Comparison of ENCODE assay signal across 2 cellular contexts in the genomic region with DNA sequence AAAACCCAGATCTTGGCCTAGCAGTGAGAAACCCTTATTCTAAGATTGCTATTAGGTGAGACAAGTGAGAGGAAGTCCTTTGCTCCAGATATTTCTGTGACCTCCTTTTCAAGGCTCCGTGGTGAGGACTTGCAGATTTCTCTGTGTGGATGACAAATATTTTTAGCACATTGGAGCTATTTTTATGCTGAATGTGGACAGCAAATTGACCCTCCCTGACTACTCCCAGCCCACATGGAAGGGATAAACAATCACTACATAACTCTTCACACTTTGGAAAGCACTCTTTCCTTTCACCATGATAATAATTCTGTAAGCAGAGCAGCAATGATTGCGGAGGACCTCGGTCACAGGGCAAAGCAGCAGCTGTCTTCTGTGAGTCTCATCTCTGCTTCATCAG.
TF ChIP-seq lines count a peak whose summit lies in the region.

No MANE protein-coding gene starts in this region.

TF ChIP-seq in liver, 16 proteins besides CTCF, POLR2A, EP300 and RAD21 (continued from another document):
- peak; percentile 12 for TF ChIP-seq NR2F2 (IDR thresholded peaks at IDR 0.05)

TF ChIP-seq in HepG2, 621 proteins besides CTCF, POLR2A, EP300 and RAD21:
- TF ChIP-seq HNF4G (IDR thresholded peaks at IDR 0.05; ENCODE audit: borderline replicate concordance, low read depth, low read length), result no peak
- TF ChIP-seq HNF4G (CRISPR knock-in tag; IDR thresholded peaks at IDR 0.05; ENCODE audit: borderline replicate concordance, low read depth), result no peak
- TF ChIP-seq ZNF317 (CRISPR knock-in tag; IDR thresholded peaks at IDR 0.05), result no peak
- TF ChIP-seq, protein P1, sequence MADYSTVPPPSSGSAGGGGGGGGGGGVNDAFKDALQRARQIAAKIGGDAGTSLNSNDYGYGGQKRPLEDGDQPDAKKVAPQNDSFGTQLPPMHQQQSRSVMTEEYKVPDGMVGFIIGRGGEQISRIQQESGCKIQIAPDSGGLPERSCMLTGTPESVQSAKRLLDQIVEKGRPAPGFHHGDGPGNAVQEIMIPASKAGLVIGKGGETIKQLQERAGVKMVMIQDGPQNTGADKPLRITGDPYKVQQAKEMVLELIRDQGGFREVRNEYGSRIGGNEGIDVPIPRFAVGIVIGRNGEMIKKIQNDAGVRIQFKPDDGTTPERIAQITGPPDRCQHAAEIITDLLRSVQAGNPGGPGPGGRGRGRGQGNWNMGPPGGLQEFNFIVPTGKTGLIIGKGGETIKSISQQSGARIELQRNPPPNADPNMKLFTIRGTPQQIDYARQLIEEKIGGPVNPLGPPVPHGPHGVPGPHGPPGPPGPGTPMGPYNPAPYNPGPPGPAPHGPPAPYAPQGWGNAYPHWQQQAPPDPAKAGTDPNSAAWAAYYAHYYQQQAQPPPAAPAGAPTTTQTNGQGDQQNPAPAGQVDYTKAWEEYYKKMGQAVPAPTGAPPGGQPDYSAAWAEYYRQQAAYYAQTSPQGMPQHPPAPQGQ (CRISPR knock-in tag; IDR thresholded peaks at IDR 0.05; ENCODE audit: borderline replicate concordance), result no peak
- TF ChIP-seq JUN (CRISPR knock-in tag; IDR thresholded peaks at IDR 0.05), result no peak
